ENCODE assay signal across 8 cellular contexts in the genomic region with DNA sequence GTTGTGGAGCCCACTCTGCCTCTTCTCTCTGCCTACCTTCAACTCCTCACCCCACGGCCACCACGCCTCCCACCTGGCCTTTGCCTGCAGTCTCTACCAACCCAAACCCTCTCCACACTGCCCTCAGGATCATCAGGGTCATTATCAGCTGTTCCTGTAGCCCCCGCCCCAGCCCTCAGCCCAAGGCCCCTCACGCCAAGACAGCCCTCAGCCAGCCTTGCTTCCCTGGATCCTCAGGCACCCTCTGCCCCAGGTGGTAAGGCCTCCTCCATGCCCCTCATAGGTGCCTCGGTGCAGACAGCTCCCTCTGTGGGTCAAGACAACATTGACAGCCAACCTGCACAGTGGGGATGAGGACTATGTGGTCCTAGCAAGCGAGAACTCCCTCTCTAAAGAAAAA. TPM values are rescaled to one million over a fixed set of nuclear protein-coding genes. Genes with fewer than 3 reads are reported as not detected.
DNase-seq lines count a peak whose midpoint lies in the region; ATAC-seq and TF ChIP-seq lines count a peak whose summit lies in the region.

No MANE protein-coding gene starts in this region.

- no peak for ATAC-seq in GM21529 (IDR thresholded peaks at IDR 0.05; ENCODE audit: unreplicated experiment)

- peaks cover 32% of the 10 kb centered on the region for H3K79me1 ChIP-seq in mesendoderm (ENCODE audit: low read length)

- no CpG with 5 or more reads among the region's 6 CpGs for WGBS in mesendoderm (ENCODE audit: extremely low coverage, insufficient coverage, low lambda C conversion rate)

- H3K36me3 ChIP-seq in mesendoderm (ENCODE audit: control insufficient read depth, insufficient read depth, low read length) = no peaks in the 10 kb centered on the region
- H3K36me3 ChIP-seq in vagina = peaks cover 0 to under 1% of the 10 kb centered on the region in 2 donors

- H2AK5ac ChIP-seq in mesendoderm (ENCODE audit: low read length) = no peak overlapping the region

- no peak overlapping the region for H3K56ac ChIP-seq in mesendoderm (ENCODE audit: low read length)

- no peak overlapping the region for H4K5ac ChIP-seq in mesendoderm (ENCODE audit: low read length)

- no peak for TF ChIP-seq POLR2A in vagina (IDR thresholded peaks at IDR 0.05)

- H3K4me3 Mint-ChIP-seq in activated naive CD8-positive, alpha-beta T cell treated with anti-CD3 and anti-CD28 coated beads for 36 hours = peak overlapping the region; percentile 94

- H3K4ac ChIP-seq in mesendoderm (ENCODE audit: low read depth, low read length) = no peak overlapping the region

- peak overlapping the region; percentile 90 for H3K27ac Mint-ChIP-seq in activated naive CD8-positive, alpha-beta T cell treated with anti-CD3 and anti-CD28 coated beads for 36 hours

- DNase-seq in GM10248 (ENCODE audit: extremely low spot score) (no peak), NCI-H69 (lab: John Stamatoyannopoulos, UW) (peak; percentile 45), mesendoderm (peak; percentile 51), vagina (ENCODE audit: extremely low spot score in 2 of 2) (no peak), hippocampal formation (lab: John Stamatoyannopoulos, UW) (no peak), epidermal melanocyte (ENCODE audit: insufficient read length, low spot score) (no peak)
- DNase-seq in activated naive CD8-positive, alpha-beta T cell treated with anti-CD3 and anti-CD28 coated beads for 36 hours = peak; percentile 63

- H3K4me1 Mint-ChIP-seq in activated naive CD8-positive, alpha-beta T cell treated with anti-CD3 and anti-CD28 coated beads for 36 hours = peaks cover 59% of the 10 kb centered on the region

- no peaks in the 10 kb centered on the region for H3K9me3 ChIP-seq in vagina

- H3K27me3 Mint-ChIP-seq in activated naive CD8-positive, alpha-beta T cell treated with anti-CD3 and anti-CD28 coated beads for 36 hours = no peaks in the 10 kb centered on the region

- H3K9ac ChIP-seq in mesendoderm (ENCODE audit: low read length) = no peak overlapping the region

- H3K23ac ChIP-seq in mesendoderm (ENCODE audit: low read length) = no peak overlapping the region

- H3K4me3 ChIP-seq in mesendoderm (ENCODE audit: low read length) (no peak overlapping the region), vagina (peak overlapping the region; percentile 89 to 98)

- no peak overlapping the region for H2BK120ac ChIP-seq in mesendoderm (ENCODE audit: low read depth, low read length)

- no peak overlapping the region for H3K4me2 ChIP-seq in mesendoderm (ENCODE audit: low read length)

- H4K8ac ChIP-seq in mesendoderm (ENCODE audit: low read depth, low read length) = no peak overlapping the region

- POLR2A ChIA-PET in GM10248 (lab: Yijun Ruan, JAX) = interaction anchor here (1.3 kb wide), 1 partner anchor 34 kb away, joined by 4 read pairs; the partner anchor contains the start of gene LMF2

- no peak overlapping the region for H2BK5ac ChIP-seq in mesendoderm (ENCODE audit: low read length)

- peaks cover 53% of the 10 kb centered on the region for H3K79me2 ChIP-seq in mesendoderm (ENCODE audit: control insufficient read depth, insufficient read depth, low read length)

- H3K9me3 Mint-ChIP-seq in activated naive CD8-positive, alpha-beta T cell treated with anti-CD3 and anti-CD28 coated beads for 36 hours = no peaks in the 10 kb centered on the region

- H3K4me1 ChIP-seq in mesendoderm (ENCODE audit: control insufficient read depth, low read depth, low read length) (peaks cover 15% of the 10 kb centered on the region), vagina (peaks cover 70% of the 10 kb centered on the region)

- CTCF ChIA-PET in GM10248 (lab: Yijun Ruan, JAX) = interaction anchor here (0.7 to 2.3 kb wide), 10 partner anchors 11 to 197 kb away, joined by 3 to 10 read pairs (median 4); partner anchors contain the start of genes ARSA, CHKB and SCO2

- H2BK15ac ChIP-seq in mesendoderm (replicated peaks; ENCODE audit: low read depth) = no peak overlapping the region

- no peak overlapping the region for H3K18ac ChIP-seq in mesendoderm (ENCODE audit: low read length)

- intact Hi-C loops in vagina (cut with DNase I) = no loop called here

- TF ChIP-seq CTCF in GM10248 (IDR thresholded peaks at IDR 0.05; ENCODE audit: control extremely low read depth, extremely low read depth, low read depth, missing control alignments) (peak; percentile 51), vagina (IDR thresholded peaks at IDR 0.05) (no peak)

- H3K27ac ChIP-seq in mesendoderm (ENCODE audit: low read depth, low read length) (no peak overlapping the region), vagina (no peak overlapping the region)

- H3K36me3 Mint-ChIP-seq in activated naive CD8-positive, alpha-beta T cell treated with anti-CD3 and anti-CD28 coated beads for 36 hours = no peaks in the 10 kb centered on the region

- no peaks in the 10 kb centered on the region for H3K27me3 ChIP-seq in mesendoderm (ENCODE audit: insufficient read depth, low read length, poor library complexity)
- no peaks in the 10 kb centered on the region for H3K27me3 ChIP-seq in vagina

RNA-seq across cellular contexts. Expression of gene SBF1, which starts 1.7 kb away (rescaled TPM):
- 100 to 1,000 TPM; 101 to 102 TPM for total RNA-seq in activated naive CD8-positive, alpha-beta T cell treated with anti-CD3 and anti-CD28 coated beads for 36 hours
- 15.8 TPM for polyA plus RNA-seq in mesendoderm (2013, experiment 1 of 2)
- polyA plus RNA-seq in mesendoderm (2013, experiment 2 of 2) = 15.4 TPM
- 37.3 TPM for total RNA-seq in vagina

RNA-seq across cellular contexts. Expression of gene ADM2, which starts 8.3 kb away (rescaled TPM):
- 1 to 10 TPM; 6.7 to 7.5 TPM for total RNA-seq in activated naive CD8-positive, alpha-beta T cell treated with anti-CD3 and anti-CD28 coated beads for 36 hours
- polyA plus RNA-seq in mesendoderm (2013, experiment 1 of 2) = 3.5 TPM
- 3.8 TPM for polyA plus RNA-seq in mesendoderm (2013, experiment 2 of 2)
- not detected for total RNA-seq in vagina

RNA-seq across cellular contexts. Expression of gene MIOX, which starts 13.6 kb away (rescaled TPM):
- total RNA-seq in activated naive CD8-positive, alpha-beta T cell treated with anti-CD3 and anti-CD28 coated beads for 36 hours = under 1 TPM in 1 of 2 experiments, not detected in 1; 0.29 TPM
- polyA plus RNA-seq in mesendoderm (2013, experiment 1 of 2) = 0.08 TPM
- polyA plus RNA-seq in mesendoderm (2013, experiment 2 of 2) = 0.03 TPM
- not detected for total RNA-seq in vagina

RNA-seq across cellular contexts. Expression of gene LMF2, which starts 34.4 kb away (rescaled TPM):
- 10 to 100 TPM; 59.3 to 62.6 TPM for total RNA-seq in activated naive CD8-positive, alpha-beta T cell treated with anti-CD3 and anti-CD28 coated beads for 36 hours
- 21.1 TPM for polyA plus RNA-seq in mesendoderm (2013, experiment 1 of 2)
- polyA plus RNA-seq in mesendoderm (2013, experiment 2 of 2) = 20.8 TPM
- 57.0 TPM for total RNA-seq in vagina

RNA-seq across cellular contexts. Expression of gene NCAPH2, which starts 34.9 kb away (rescaled TPM):
- total RNA-seq in activated naive CD8-positive, alpha-beta T cell treated with anti-CD3 and anti-CD28 coated beads for 36 hours = 100 to 1,000 TPM; 143 to 152 TPM
- polyA plus RNA-seq in mesendoderm (2013, experiment 1 of 2) = 26.9 TPM
- 27.3 TPM for polyA plus RNA-seq in mesendoderm (2013, experiment 2 of 2)
- 45.7 TPM for total RNA-seq in vagina

Comparison
In these comparisons a context has a peak if more than half of its experiments do, and no peak if none do; other contexts are left out.
1. DNase-seq: peak in NCI-H69 (single experiment), activated naive CD8-positive, alpha-beta T cell treated with anti-CD3 and anti-CD28 coated beads for 36 hours (single experiment) and mesendoderm (single experiment); none in GM10248 (single experiment), vagina (0 of 2), hippocampal formation (0 of 2) and epidermal melanocyte (single experiment).